ENCODE assay signal across 1 cellular context in the genomic region with DNA sequence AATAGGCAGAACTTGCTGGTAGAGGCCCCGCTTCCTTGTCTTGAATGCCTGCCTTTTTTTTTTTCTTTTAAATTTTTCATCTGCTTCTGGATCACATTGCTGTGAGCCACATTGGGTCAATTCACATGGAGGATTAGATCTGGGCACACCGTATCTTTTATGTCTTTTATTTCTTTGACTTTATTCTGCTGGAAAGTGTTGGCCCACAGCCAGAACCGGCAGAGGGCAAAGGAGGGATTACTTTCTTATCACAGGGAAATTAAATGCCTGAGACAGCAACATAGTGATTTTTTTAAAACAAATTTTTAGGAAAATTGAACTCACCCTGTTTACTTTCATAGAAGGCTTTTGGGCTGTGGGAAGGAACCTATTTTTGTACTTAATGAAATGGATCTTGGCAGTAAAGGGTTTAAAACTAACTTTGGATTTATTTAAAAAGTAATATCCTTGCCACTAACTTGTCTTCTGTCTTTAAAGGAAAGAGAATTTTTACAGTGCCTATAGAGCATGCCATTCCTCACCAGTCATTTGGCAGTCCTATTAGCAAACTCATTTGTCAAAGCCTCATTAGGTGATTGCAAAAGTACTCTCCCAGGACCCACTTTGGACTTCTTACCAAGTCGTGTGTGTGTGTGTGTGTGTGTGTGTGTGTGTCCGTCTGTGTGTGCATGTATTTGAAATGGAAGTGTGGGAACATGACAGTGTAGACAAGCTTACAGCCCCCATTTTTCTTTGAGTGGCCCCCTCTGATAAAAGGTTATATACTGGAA.
TF ChIP-seq lines count a peak whose summit lies in the region.

No MANE protein-coding gene starts in this region.

TF ChIP-seq in HepG2, 621 proteins besides CTCF, POLR2A, EP300 and RAD21:
- TF ChIP-seq ZNF572 (CRISPR knock-in tag; IDR thresholded peaks at IDR 0.05) = no peak
- no peak for TF ChIP-seq TCF7 (IDR thresholded peaks at IDR 0.05; ENCODE audit: low read depth)
- TF ChIP-seq RNF2 (conservative IDR thresholded peaks at IDR 0.05; ENCODE audit: low read depth) = no peak
- no peak for TF ChIP-seq ZNF30 (CRISPR knock-in tag; IDR thresholded peaks at IDR 0.05)
- TF ChIP-seq ZNF546 (CRISPR knock-in tag; conservative IDR thresholded peaks at IDR 0.05) = no peak
- no peak for TF ChIP-seq FOXA1 (IDR thresholded peaks at IDR 0.05)
- TF ChIP-seq FOXA1 (CRISPR knock-in tag; IDR thresholded peaks at IDR 0.05) = no peak
- TF ChIP-seq SP1 (IDR thresholded peaks at IDR 0.05) = no peak
- no peak for TF ChIP-seq SP1 (CRISPR knock-in tag; IDR thresholded peaks at IDR 0.05)
- TF ChIP-seq NFE2 (CRISPR knock-in tag; IDR thresholded peaks at IDR 0.05) = no peak
- TF ChIP-seq AHDC1 (CRISPR knock-in tag; IDR thresholded peaks at IDR 0.05; ENCODE audit: borderline replicate concordance) = no peak
